ENCODE assay signal across 8 cellular contexts in genomic region chr21:45078877-45079281, GRCh38. TPM values are rescaled to one million over a fixed set of nuclear protein-coding genes. Genes with fewer than 3 reads are reported as not detected.
DNase-seq lines count a peak whose midpoint lies in the region; ATAC-seq and TF ChIP-seq lines count a peak whose summit lies in the region.

No MANE protein-coding gene starts in this region.

- no peak for TF ChIP-seq CTCF in AG10803 (conservative IDR thresholded peaks at IDR 0.05; ENCODE audit: low read length)

- H3K4me1 Mint-ChIP-seq in activated naive CD4-positive, alpha-beta T cell treated with anti-CD3 and anti-CD28 coated beads for 36 hours (ENCODE audit: low read depth), result peaks cover 79% of the 10 kb centered on the region

- H3K27ac Mint-ChIP-seq in activated naive CD4-positive, alpha-beta T cell treated with anti-CD3 and anti-CD28 coated beads for 36 hours, result peak overlapping the region; percentile 99

- H3K27me3 Mint-ChIP-seq in activated naive CD4-positive, alpha-beta T cell treated with anti-CD3 and anti-CD28 coated beads for 36 hours (ENCODE audit: low read depth), result no peaks in the 10 kb centered on the region

- H3K36me3 Mint-ChIP-seq in activated naive CD4-positive, alpha-beta T cell treated with anti-CD3 and anti-CD28 coated beads for 36 hours (ENCODE audit: low read depth), result peaks cover 7% of the 10 kb centered on the region

- CTCF ChIA-PET in activated naive CD4-positive, alpha-beta T cell treated with anti-CD3 and anti-CD28 coated beads for 36 hours (lab: Charles Lee), result interaction anchor here (0.8 to 2.7 kb wide), 5 partner anchors 20 to 130 kb away, joined by 3 to 17 read pairs (median 9); no protein-coding TSS in a partner anchor

- intact Hi-C loops in activated naive CD4-positive, alpha-beta T cell treated with anti-CD3 and anti-CD28 coated beads for 36 hours (cut with micrococcal nuclease), result loop anchor here (1.0 to 5.0 kb wide), 9 partner anchors 8 to 740 kb away; partner anchors contain the start of genes SLX9 and SUMO3

- H3K4me3 ChIP-seq in AG10803 (ENCODE audit: low read length), result no peak overlapping the region

- no peaks in the 10 kb centered on the region for H3K9me3 Mint-ChIP-seq in activated naive CD4-positive, alpha-beta T cell treated with anti-CD3 and anti-CD28 coated beads for 36 hours

- DNase-seq in AG10803 (ENCODE audit: low read depth) (peak; percentile 85), SIG-M5 treated with dmso at 0.1 percent for 504 hours (lab: John Stamatoyannopoulos, UW; ENCODE audit: unreplicated experiment) (peak; percentile 92), non-pigmented ciliary epithelial cell (ENCODE audit: low read depth) (peak; percentile 50), DMS153 (lab: John Stamatoyannopoulos, UW) (no peak), NCI-H1105 treated with DMSO at 0.1 percent for 48 hours (lab: John Stamatoyannopoulos, UW) (no peak)
- peak; percentile 91 for DNase-seq in activated naive CD4-positive, alpha-beta T cell treated with anti-CD3 and anti-CD28 coated beads for 36 hours

- no peak for ATAC-seq in HG03108 (IDR thresholded peaks at IDR 0.05; ENCODE audit: unreplicated experiment)
- no peak for ATAC-seq in GM21360 (IDR thresholded peaks at IDR 0.05; ENCODE audit: unreplicated experiment)

- peak overlapping the region; percentile 65 for H3K4me3 Mint-ChIP-seq in activated naive CD4-positive, alpha-beta T cell treated with anti-CD3 and anti-CD28 coated beads for 36 hours

RNA-seq across cellular contexts. Expression of gene ADARB1, which starts 4.5 kb away (rescaled TPM):
- total RNA-seq in activated naive CD4-positive, alpha-beta T cell treated with anti-CD3 and anti-CD28 coated beads for 36 hours, result 10 to 100 TPM; 30.1 to 33.3 TPM

Comparison
In these comparisons a context has a peak if more than half of its experiments do, and no peak if none do; other contexts are left out.
1. DNase-seq: peak in AG10803 (single experiment), SIG-M5 treated with dmso at 0.1 percent for 504 hours (single experiment), activated naive CD4-positive, alpha-beta T cell treated with anti-CD3 and anti-CD28 coated beads for 36 hours (single experiment) and non-pigmented ciliary epithelial cell (single experiment); none in DMS153 (single experiment) and NCI-H1105 treated with DMSO at 0.1 percent for 48 hours (single experiment).